ENCODE assay signal across 1 cellular context in the genomic region with DNA sequence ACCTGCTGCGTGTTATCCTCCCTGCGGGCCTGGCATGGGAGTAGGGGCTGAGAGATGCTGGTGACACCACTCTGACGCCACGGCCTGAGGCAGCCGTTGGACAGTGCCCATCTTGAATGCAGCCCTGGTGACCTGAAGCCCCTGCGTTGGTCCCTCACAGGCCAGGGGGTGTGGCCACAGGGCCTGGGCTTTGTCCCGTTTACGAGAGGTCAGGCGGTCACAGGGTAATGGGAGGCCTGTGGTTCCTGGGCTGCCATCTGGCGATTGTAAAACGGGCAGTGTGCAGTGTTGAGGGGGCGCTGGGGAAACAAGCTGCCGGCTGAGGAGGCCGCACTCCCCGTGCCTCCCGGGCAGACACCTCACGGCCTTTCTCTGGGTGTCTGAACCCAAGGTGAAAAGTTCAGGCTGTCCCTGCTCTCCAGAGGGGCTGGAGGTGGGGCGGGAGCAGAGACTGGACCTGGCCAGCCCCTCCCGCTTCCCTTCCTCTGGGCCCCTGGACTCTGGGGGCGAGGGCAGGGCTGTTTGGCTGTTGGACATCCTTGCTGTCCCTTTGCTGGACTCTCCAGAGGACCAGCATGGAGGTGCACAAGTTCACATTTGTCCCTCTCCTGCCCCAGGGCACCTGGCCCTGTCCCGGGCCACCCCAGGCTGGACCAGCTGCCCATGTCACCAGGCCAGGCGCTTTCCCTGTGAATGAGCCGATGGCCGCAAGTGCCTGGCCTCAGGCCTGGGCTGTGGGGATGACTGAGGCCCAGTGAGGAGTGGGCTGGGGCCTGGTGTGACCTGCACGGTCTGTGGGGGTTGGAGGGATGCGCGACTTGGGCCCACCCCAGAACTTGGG.
TF ChIP-seq lines count a peak whose summit lies in the region.

No MANE protein-coding gene starts in this region.

TF ChIP-seq in IMR-90, 13 proteins besides CTCF, POLR2A, EP300 and RAD21 (continued from another document):
- TF ChIP-seq CHD1 (IDR thresholded peaks at IDR 0.05; ENCODE audit: low read depth, low read length): no peak
- no peak for TF ChIP-seq RCOR1 (IDR thresholded peaks at IDR 0.05; ENCODE audit: insufficient replicate concordance, low read length)
- TF ChIP-seq FOS (IDR thresholded peaks at IDR 0.05; ENCODE audit: low read depth, low read length): no peak
- TF ChIP-seq MXI1 (IDR thresholded peaks at IDR 0.05; ENCODE audit: borderline replicate concordance, low read depth, low read length): no peak
